ENCODE assay signal across 26 cellular contexts in genomic region chrX:150762258-150762867, GRCh38.
"Had no signal": no experiment of that assay in that cellular context is flagged by ENCODE, and none has a peak within 500 bp of the region (broad histone marks: within the 10 kb centered on the region; RNA-seq: fewer than 3 reads in every experiment).

No MANE protein-coding gene starts in this region.

- H3K27me3 ChIP-seq: esophagus squamous epithelium, sigmoid colon, suprapubic skin, tibial nerve had no signal

- H3K9me3 ChIP-seq: breast epithelium, esophagus squamous epithelium, lower lobe of right lung, sigmoid colon, suprapubic skin, tibial nerve had no signal

- H3K27me3 Mint-ChIP-seq: activated B cell treated with CpG ODN at 0.5 μM for 24 hours; activated CD8-positive, alpha-beta memory T cell treated with anti-CD3 and anti-CD28 coated beads, Interleukin-2, amount 10 ng/mL, durations not matched to agents 7 days and 5 days; activated CD8-positive, alpha-beta T cell treated with anti-CD3 and anti-CD28 coated beads for 36 hours; central memory CD8-positive, alpha-beta T cell; stimulated activated memory B cell treated with anti-CD40 and anti-IgM and Interleukin-4, amounts not matched to agents 10 μg/mL and 1 μg/mL and 100 μg/mL, for 72 hours; T-cell had no signal

- H3K4me3 ChIP-seq: breast epithelium, esophagus squamous epithelium, lower lobe of right lung, sigmoid colon, suprapubic skin, tibial nerve had no signal

- H3K9me3 Mint-ChIP-seq: activated B cell treated with CpG ODN at 0.5 μM for 24 hours; activated CD8-positive, alpha-beta T cell treated with anti-CD3 and anti-CD28 coated beads for 36 hours; activated naive CD4-positive, alpha-beta T cell treated with anti-CD3 and anti-CD28 coated beads, Interleukin-2, amount 50 U/mL, for 72 hours; activated T-cell treated with anti-CD3 and anti-CD28 coated beads, Interleukin-2, amount 50 U/mL, for 72 hours; central memory CD8-positive, alpha-beta T cell; natural killer cell; stimulated activated memory B cell treated with anti-CD40 and anti-IgM and Interleukin-4, amounts not matched to agents 10 μg/mL and 1 μg/mL and 100 μg/mL, for 72 hours; T-cell had no signal

- H3K4me3 Mint-ChIP-seq: activated B cell treated with CpG ODN at 0.5 μM for 24 hours; activated CD8-positive, alpha-beta memory T cell treated with anti-CD3 and anti-CD28 coated beads, Interleukin-2, amount 10 ng/mL, durations not matched to agents 7 days and 5 days; activated CD8-positive, alpha-beta T cell treated with anti-CD3 and anti-CD28 coated beads for 36 hours; activated T-cell treated with anti-CD3 and anti-CD28 coated beads, Interleukin-2, amount 50 U/mL, for 72 hours; central memory CD8-positive, alpha-beta T cell; natural killer cell; stimulated activated memory B cell treated with anti-CD40 and anti-IgM and Interleukin-4, amounts not matched to agents 10 μg/mL and 1 μg/mL and 100 μg/mL, for 72 hours; T-cell had no signal

- ATAC-seq: activated CD8-positive, alpha-beta memory T cell treated with anti-CD3 and anti-CD28 coated beads, Interleukin-2, amount 10 ng/mL, durations not matched to agents 7 days and 5 days; activated CD8-positive, alpha-beta T cell treated with anti-CD3 and anti-CD28 coated beads for 36 hours; activated naive CD4-positive, alpha-beta T cell treated with anti-CD3 and anti-CD28 coated beads, Interleukin-2, amount 50 U/mL, for 72 hours; activated T-cell treated with anti-CD3 and anti-CD28 coated beads, Interleukin-2, amount 50 U/mL, for 72 hours; left colon; lower lobe of right lung; natural killer cell; stimulated activated memory B cell treated with anti-CD40 and anti-IgM and Interleukin-4, amounts not matched to agents 10 μg/mL and 1 μg/mL and 100 μg/mL, for 72 hours; T-cell had no signal

- H3K27ac Mint-ChIP-seq: activated B cell treated with CpG ODN at 0.5 μM for 24 hours; activated CD8-positive, alpha-beta memory T cell treated with anti-CD3 and anti-CD28 coated beads, Interleukin-2, amount 10 ng/mL, durations not matched to agents 7 days and 5 days; activated CD8-positive, alpha-beta T cell treated with anti-CD3 and anti-CD28 coated beads for 36 hours; natural killer cell; stimulated activated memory B cell treated with anti-CD40 and anti-IgM and Interleukin-4, amounts not matched to agents 10 μg/mL and 1 μg/mL and 100 μg/mL, for 72 hours; T-cell had no signal

- H3K4me1 Mint-ChIP-seq: activated B cell treated with CpG ODN at 0.5 μM for 24 hours; activated CD8-positive, alpha-beta memory T cell treated with anti-CD3 and anti-CD28 coated beads, Interleukin-2, amount 10 ng/mL, durations not matched to agents 7 days and 5 days; natural killer cell; stimulated activated memory B cell treated with anti-CD40 and anti-IgM and Interleukin-4, amounts not matched to agents 10 μg/mL and 1 μg/mL and 100 μg/mL, for 72 hours; T-cell had no signal

- DNase-seq: activated B cell treated with CpG ODN at 0.5 μM for 24 hours; activated CD4-positive, alpha-beta T cell treated with anti-CD3 and anti-CD28 coated beads, Interleukin-2, amount 50 U/mL, for 1 hour; activated CD8-positive, alpha-beta memory T cell treated with anti-CD3 and anti-CD28 coated beads, Interleukin-2, amount 10 ng/mL, durations not matched to agents 7 days and 5 days; activated CD8-positive, alpha-beta T cell treated with anti-CD3 and anti-CD28 coated beads for 36 hours; activated naive CD4-positive, alpha-beta T cell; activated T-cell treated with anti-CD3 and anti-CD28 coated beads for 4 hours; activated T-cell treated with anti-CD3 and anti-CD28 coated beads, Interleukin-2, amount 50 U/mL, for 72 hours; dermis blood vessel endothelial cell; effector CD4-positive, alpha-beta T cell; esophagus squamous epithelium; foreskin melanocyte; left colon; lower lobe of right lung; mesendoderm; natural killer cell; sigmoid colon; small intestine; stimulated activated CD4-positive, alpha-beta T cell treated with anti-CD3 and anti-CD28 coated beads, Interleukin-4, amount 100 ng/mL, for 24 hours; T-cell had no signal

- H3K36me3 ChIP-seq: breast epithelium had no signal

- H3K4me1 ChIP-seq: breast epithelium, lower lobe of right lung, sigmoid colon had no signal

- H3K36me3 Mint-ChIP-seq: activated CD8-positive, alpha-beta memory T cell treated with anti-CD3 and anti-CD28 coated beads, Interleukin-2, amount 10 ng/mL, durations not matched to agents 7 days and 5 days had no signal

- H3K27ac ChIP-seq: epithelial cell of prostate, esophagus squamous epithelium, lower lobe of right lung, sigmoid colon, suprapubic skin, tibial nerve had no signal
